In the genomic region with DNA sequence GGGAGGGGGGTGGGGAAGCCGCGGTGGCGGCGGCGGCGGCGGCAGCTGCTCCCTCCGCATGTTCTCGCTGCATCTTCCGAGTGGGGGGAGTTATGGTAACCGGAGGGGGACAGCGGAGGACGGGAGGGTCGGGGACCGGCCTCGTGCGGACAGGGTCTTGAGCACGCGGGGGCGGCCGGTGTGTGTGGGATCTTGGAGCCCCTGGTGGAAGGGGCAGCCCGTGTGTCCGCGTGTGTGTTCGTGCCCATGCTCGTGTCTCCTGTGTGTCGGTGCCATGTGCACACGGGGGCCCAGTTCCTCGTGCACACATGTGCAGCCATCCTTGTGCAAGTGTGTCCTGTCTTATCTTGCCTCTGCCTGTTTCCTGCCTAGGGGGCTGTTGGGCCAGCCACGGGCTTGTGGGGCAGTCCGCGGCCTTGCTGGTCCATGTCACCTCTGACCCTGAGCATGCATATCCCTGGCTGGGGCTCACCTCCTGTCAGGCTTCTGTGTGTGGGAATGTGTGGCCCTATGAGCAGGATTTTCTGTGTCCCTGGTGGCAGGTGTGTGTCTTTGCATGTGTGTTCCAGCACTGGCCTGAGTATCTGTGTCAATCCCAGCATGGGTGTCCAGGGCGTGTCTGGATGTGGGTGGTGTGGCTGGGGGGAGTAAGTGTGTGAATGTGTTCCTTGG, we compare ENCODE assay signal across 8 cellular contexts. TPM values are rescaled to one million over a fixed set of nuclear protein-coding genes. Genes with fewer than 3 reads are reported as not detected.
DNase-seq lines count a peak whose midpoint lies in the region; ATAC-seq, FAIRE-seq and TF ChIP-seq lines count a peak whose summit lies in the region.

No MANE protein-coding gene starts in this region.

- H3K27ac ChIP-seq in Peyer's patch (peak overlapping the region; percentile 69 to 91 (median 86)), K562 (ENCODE audit: extremely low read depth, low read depth, low read length) (peak overlapping the region; percentile 77)

- H4K20me1 ChIP-seq in K562 (replicated peaks; ENCODE audit: control insufficient read depth, insufficient read depth, low read length): no peaks in the 10 kb centered on the region; the same call in 1 of the 2 replicates

- peak overlapping the region; percentile 60 to 91 for H3K9ac ChIP-seq in K562 (ENCODE audit: insufficient read depth in 1 of 2, low read depth in 2 of 2, low read length in 2 of 2)

- H3K4me3 ChIP-seq in AG04449 (ENCODE audit: low read depth, low read length) (peak overlapping the region; percentile 66), Peyer's patch (peak overlapping the region; percentile 40 to 69 (median 64)), K562 (peak overlapping the region; percentile 49), kidney epithelial cell (ENCODE audit: low read depth, low read length) (peak overlapping the region; percentile 56)

- FAIRE-seq in K562 (lab: Jason Lieb, UNC): peak; percentile 85

- H3K27me3 ChIP-seq in Peyer's patch: no peaks in the 10 kb centered on the region
- H3K27me3 ChIP-seq in K562 (ENCODE audit: control insufficient read depth in 2 of 2, insufficient read depth in 2 of 2, low read length in 2 of 2): no peaks in the 10 kb centered on the region
- H3K27me3 ChIP-seq in kidney epithelial cell (ENCODE audit: control insufficient read depth, insufficient read depth, low read length): no peaks in the 10 kb centered on the region

- TF ChIP-seq POLR2A in Peyer's patch (IDR thresholded peaks at IDR 0.05) (no peak), K562 (conservative IDR thresholded peaks at IDR 0.05) (no peak; the same call in none of the 2 replicates)

- peak overlapping the region; percentile 77 for H2AFZ ChIP-seq in K562 (ENCODE audit: low read depth, low read length)

- peak overlapping the region; percentile 82 for H3K4me2 ChIP-seq in K562 (ENCODE audit: insufficient read depth, low read length)

- H3K4me1 ChIP-seq in Peyer's patch: peaks cover 0 to 66% (median 30%) of the 10 kb centered on the region in 4 donors
- H3K4me1 ChIP-seq in K562 (replicated peaks in 1 of 2; ENCODE audit: control insufficient read depth in 2 of 2, insufficient read depth in 2 of 2, low read length in 2 of 2): peaks cover 56 to 63% of the 10 kb centered on the region in 2 experiments

- WGBS in K562 (ENCODE audit: insufficient coverage, low coverage, missing lambda C conversion rate): 3% methylated on average over 23 of the region's 33 CpGs

- CTCF ChIA-PET in AG04449 (lab: Yijun Ruan, JAX): interaction anchor here (0.6 to 3.9 kb wide), 4 partner anchors 10 to 38 kb away, joined by 3 to 19 read pairs (median 4); no protein-coding TSS in a partner anchor
- CTCF ChIA-PET in K562 (lab: Yijun Ruan, JAX; ENCODE audit: low intra/inter-chr PET ratio): interaction anchor here (0.7 kb wide), 1 partner anchor 607 kb away, joined by 4 read pairs; no protein-coding TSS in a partner anchor

- in situ Hi-C loops in K562 (cut with MboI): no loop called here

- TF ChIP-seq RAD21 in K562 (CRISPR knock-in tag; conservative IDR thresholded peaks at IDR 0.05 in 1 of 2, IDR thresholded peaks at IDR 0.05 in 1 of 2): peak in 1 of 2 experiments; percentile 26; a peak in 1 of 4 replicates

- H3K9me1 ChIP-seq in K562 (ENCODE audit: control insufficient read depth, insufficient read depth, low read length): no peaks in the 10 kb centered on the region

- intact Hi-C loops in K562 (cut with micrococcal nuclease): loop anchor here (5.0 to 10.0 kb wide), 4 partner anchors 54 to 304 kb away; partner anchors contain the start of genes BAK1 and RGL2
- intact Hi-C loops in posterior cingulate gyrus (cut with DNase I): loop anchor here (5.0 kb wide), 1 partner anchor 36 kb away; the partner anchor contains the start of gene KIFC1

- H3K9me3 ChIP-seq in Peyer's patch (no peaks in the 10 kb centered on the region), K562 (replicated peaks; ENCODE audit: control insufficient read depth, insufficient read depth, low read depth, low read length) (no peaks in the 10 kb centered on the region)

- peak; percentile 39; the same call in 1 of the 2 replicates for TF ChIP-seq EP300 in K562 (IDR thresholded peaks at IDR 0.05; ENCODE audit: low read length)

- BruUV-seq in K562 (replicated peaks; lab: Mats Ljungman, UMichigan): no TSS peak

- peak; percentile 29 for ATAC-seq in K562
- ATAC-seq in HG03378 (IDR thresholded peaks at IDR 0.05; ENCODE audit: unreplicated experiment): no peak

- TF ChIP-seq CTCF in AG04449 (IDR thresholded peaks at IDR 0.05; ENCODE audit: insufficient read depth, low read length, missing control alignments) (peak; percentile 34), GM12872 (IDR thresholded peaks at IDR 0.05; ENCODE audit: insufficient read depth, low read depth, low read length) (peak; percentile 64), Peyer's patch (IDR thresholded peaks at IDR 0.05) (peak; percentile 23 to 56 (median 37)), K562 (IDR thresholded peaks at IDR 0.05 in 2 of 3, conservative IDR thresholded peaks at IDR 0.05 in 1 of 3; ENCODE audit: insufficient read depth in 2 of 3, low read depth in 1 of 3, low read length in 3 of 3) (peak; percentile 50 to 75 (median 55)), kidney epithelial cell (IDR thresholded peaks at IDR 0.05; ENCODE audit: insufficient read depth, low read length, poor library complexity, severe bottlenecking) (peak; percentile 27)

- no peaks in the 10 kb centered on the region for H3K36me3 ChIP-seq in Peyer's patch
- no peaks in the 10 kb centered on the region for H3K36me3 ChIP-seq in K562 (ENCODE audit: control insufficient read depth, insufficient read depth, low read length)
- no peaks in the 10 kb centered on the region for H3K36me3 ChIP-seq in kidney epithelial cell (ENCODE audit: control insufficient read depth, insufficient read depth, low read length)

- DNase-seq in AG04449 (ENCODE audit: low read depth, low spot score): no peak
- DNase-seq in Peyer's patch: peak in 2 of 3 donors; percentile 51 to 70
- DNase-seq in K562 (ENCODE audit: extremely low read depth in 1 of 4, low spot score in 3 of 4): peak; percentile 75 to 85 (median 76)
- DNase-seq in kidney epithelial cell (ENCODE audit: low read depth): no peak
- DNase-seq in stimulated activated naive CD4-positive, alpha-beta T cell (lab: John Stamatoyannopoulos, UW): peak in 4 of 6 experiments; percentile 24 to 67 (median 44)
- no peak for DNase-seq in posterior cingulate gyrus

- POLR2A ChIA-PET in AG04449 (lab: Yijun Ruan, JAX): no interaction called here
- POLR2A ChIA-PET in K562 (lab: Yijun Ruan, JAX): interaction anchor here (1.1 to 1.2 kb wide), 2 partner anchors 11 kb away, joined by 4 to 6 read pairs; no protein-coding TSS in a partner anchor

- H3K79me2 ChIP-seq in K562 (ENCODE audit: control insufficient read depth, insufficient read depth, low read length): peaks cover 51% of the 10 kb centered on the region

RNA-seq across cellular contexts. Expression of gene SYNGAP1, which starts 8.5 kb away (rescaled TPM):
- 10 to 100 TPM in 3 of 4 donors, 1 to 10 TPM in 1; 5.4 to 42.1 (median 15.0) TPM for total RNA-seq in Peyer's patch
- total RNA-seq in K562 (2011; cell fraction: chromatin; rRNA removed; ENCODE audit: low replicate concordance): 66.9 and 126 TPM in 2 replicates
- 33.0 and 37.9 TPM in 2 replicates for total RNA-seq in K562 (2011; cell fraction: nucleolus; rRNA removed)
- total RNA-seq in K562 (2011; cell fraction: nucleoplasm; rRNA removed): 43.4 and 59.2 TPM in 2 replicates
- 2.5 and 2.9 TPM in 2 replicates for total RNA-seq in K562 (2014; rRNA removed)
- total RNA-seq in K562 (2014; rRNA removed; fragmentation: Illumina TruSeq; extraction: Trizol): 1.9 and 2.6 TPM in 2 replicates
- 3.2 and 3.8 TPM in 2 replicates for total RNA-seq in K562 (2015; rRNA removed; fragmentation: Illumina TruSeq; extraction: Trizol)
- 15.2 and 22.8 TPM in 2 replicates for total RNA-seq in K562 (2021)
- 4.4 and 8.2 TPM in 2 replicates for polyA plus RNA-seq in K562 (2011; rRNA removed)
- 2.7 and 2.8 TPM in 2 replicates for polyA plus RNA-seq in K562 (2011; cell fraction: cytosol; rRNA removed)
- 51.0 and 114 TPM in 2 replicates for polyA plus RNA-seq in K562 (2011; cell fraction: nucleus; rRNA removed)
- 15.7 and 22.6 TPM in 2 replicates for polyA plus RNA-seq in K562 (2012)
- polyA plus RNA-seq in K562 (2014; fragmentation: Illumina TruSeq; extraction: Trizol): 13.9 and 14.2 TPM in 2 replicates
- under 1 TPM; 0.01 to 0.06 TPM for polyA plus RNA-seq in K562 (2014; fragmentation: Nextera tagmentation; extraction: Ambion mirVana)
- polyA plus RNA-seq in K562 (2014; rRNA removed): 14.2 and 14.6 TPM in 2 replicates
- 4.1 and 4.2 TPM in 2 replicates for polyA minus RNA-seq in K562 (2011; rRNA and poly(A)+ RNA removed)
- polyA minus RNA-seq in K562 (2011; cell fraction: cytosol; rRNA and poly(A)+ RNA removed): 3.9 and 4.4 TPM in 2 replicates
- polyA minus RNA-seq in K562 (2011; cell fraction: nucleus; rRNA and poly(A)+ RNA removed): 10.8 and 12.3 TPM in 2 replicates
- 3.3 and 4.2 TPM in 2 replicates for total RNA-seq in kidney epithelial cell

RNA-seq across cellular contexts. Expression of gene CUTA, which starts 10.4 kb away (rescaled TPM):
- total RNA-seq in Peyer's patch: 100 to 1,000 TPM in 2 of 4 donors, 10 to 100 TPM in 2; 43.7 to 134 (median 96.2) TPM
- total RNA-seq in K562 (2011; cell fraction: chromatin; rRNA removed; ENCODE audit: low replicate concordance): 90.7 and 171 TPM in 2 replicates
- 247 and 251 TPM in 2 replicates for total RNA-seq in K562 (2011; cell fraction: nucleolus; rRNA removed)
- total RNA-seq in K562 (2011; cell fraction: nucleoplasm; rRNA removed): 190 and 192 TPM in 2 replicates
- 310 and 413 TPM in 2 replicates for total RNA-seq in K562 (2014; rRNA removed)
- 192 and 203 TPM in 2 replicates for total RNA-seq in K562 (2014; rRNA removed; fragmentation: Illumina TruSeq; extraction: Trizol)
- 316 and 317 TPM in 2 replicates for total RNA-seq in K562 (2015; rRNA removed; fragmentation: Illumina TruSeq; extraction: Trizol)
- 369 and 372 TPM in 2 replicates for total RNA-seq in K562 (2021)
- polyA plus RNA-seq in K562 (2011; rRNA removed): 166 and 178 TPM in 2 replicates
- 269 and 458 TPM in 2 replicates for polyA plus RNA-seq in K562 (2011; cell fraction: cytosol; rRNA removed)
- 356 and 369 TPM in 2 replicates for polyA plus RNA-seq in K562 (2011; cell fraction: nucleus; rRNA removed)
- 506 and 529 TPM in 2 replicates for polyA plus RNA-seq in K562 (2012)
- 264 and 434 TPM in 2 replicates for polyA plus RNA-seq in K562 (2014; fragmentation: Illumina TruSeq; extraction: Trizol)
- 100 to 1,000 TPM; 653 to 682 TPM for polyA plus RNA-seq in K562 (2014; fragmentation: Nextera tagmentation; extraction: Ambion mirVana)
- 296 and 360 TPM in 2 replicates for polyA plus RNA-seq in K562 (2014; rRNA removed)
- polyA minus RNA-seq in K562 (2011; rRNA and poly(A)+ RNA removed): 142 and 158 TPM in 2 replicates
- 90.0 and 120 TPM in 2 replicates for polyA minus RNA-seq in K562 (2011; cell fraction: cytosol; rRNA and poly(A)+ RNA removed)
- 56.4 and 86.2 TPM in 2 replicates for polyA minus RNA-seq in K562 (2011; cell fraction: nucleus; rRNA and poly(A)+ RNA removed)
- total RNA-seq in kidney epithelial cell: 226 and 227 TPM in 2 replicates

RNA-seq across cellular contexts. Expression of gene PHF1, which starts 17.5 kb away (rescaled TPM):
- total RNA-seq in Peyer's patch (10 to 100 TPM; 46.8 to 86.1 (median 77.3) TPM), K562 (2014; rRNA removed) (27.3 and 29.7 TPM in 2 replicates), K562 (2014; rRNA removed; fragmentation: Illumina TruSeq; extraction: Trizol) (16.2 and 20.8 TPM in 2 replicates), K562 (2015; rRNA removed; fragmentation: Illumina TruSeq; extraction: Trizol) (29.6 and 33.7 TPM in 2 replicates), K562 (2021) (42.1 and 43.2 TPM in 2 replicates), kidney epithelial cell (27.9 and 28.0 TPM in 2 replicates)
- 151 and 284 TPM in 2 replicates for total RNA-seq in K562 (2011; cell fraction: chromatin; rRNA removed; ENCODE audit: low replicate concordance)
- total RNA-seq in K562 (2011; cell fraction: nucleolus; rRNA removed): 158 and 171 TPM in 2 replicates
- total RNA-seq in K562 (2011; cell fraction: nucleoplasm; rRNA removed): 141 and 150 TPM in 2 replicates
- polyA plus RNA-seq in K562 (2011; rRNA removed) (45.9 and 59.4 TPM in 2 replicates), K562 (2014; fragmentation: Illumina TruSeq; extraction: Trizol) (45.5 and 48.8 TPM in 2 replicates), K562 (2014; fragmentation: Nextera tagmentation; extraction: Ambion mirVana) (1 to 10 TPM; 3.7 to 4.0 TPM), K562 (2014; rRNA removed) (60.8 and 64.2 TPM in 2 replicates)
- polyA plus RNA-seq in K562 (2011; cell fraction: cytosol; rRNA removed): 56.9 and 69.4 TPM in 2 replicates
- 359 and 410 TPM in 2 replicates for polyA plus RNA-seq in K562 (2011; cell fraction: nucleus; rRNA removed)
- 42.7 and 85.4 TPM in 2 replicates for polyA plus RNA-seq in K562 (2012)
- polyA minus RNA-seq in K562 (2011; rRNA and poly(A)+ RNA removed): 21.9 and 26.4 TPM in 2 replicates
- 12.4 and 15.0 TPM in 2 replicates for polyA minus RNA-seq in K562 (2011; cell fraction: cytosol; rRNA and poly(A)+ RNA removed)
- 40.8 and 50.0 TPM in 2 replicates for polyA minus RNA-seq in K562 (2011; cell fraction: nucleus; rRNA and poly(A)+ RNA removed)

RNA-seq across cellular contexts. Expression of gene ZBTB9, which starts 26.0 kb away (rescaled TPM):
- total RNA-seq in Peyer's patch (1 to 10 TPM in 2 of 4 donors, under 1 TPM in 1, not detected in 1; 0.70 to 5.0 (median 2.6) TPM), K562 (2014; rRNA removed) (10.4 and 15.0 TPM in 2 replicates), K562 (2014; rRNA removed; fragmentation: Illumina TruSeq; extraction: Trizol) (10.3 and 10.4 TPM in 2 replicates), K562 (2015; rRNA removed; fragmentation: Illumina TruSeq; extraction: Trizol) (12.7 and 13.1 TPM in 2 replicates), K562 (2021) (15.9 and 17.3 TPM in 2 replicates), kidney epithelial cell (7.4 and 7.6 TPM in 2 replicates)
- total RNA-seq in K562 (2011; cell fraction: chromatin; rRNA removed; ENCODE audit: low replicate concordance): 14.2 and 31.6 TPM in 2 replicates
- 23.9 and 26.3 TPM in 2 replicates for total RNA-seq in K562 (2011; cell fraction: nucleolus; rRNA removed)
- total RNA-seq in K562 (2011; cell fraction: nucleoplasm; rRNA removed): 14.0 and 19.2 TPM in 2 replicates
- polyA plus RNA-seq in K562 (2011; rRNA removed) (10.5 and 11.1 TPM in 2 replicates), K562 (2014; fragmentation: Illumina TruSeq; extraction: Trizol) (16.3 and 19.5 TPM in 2 replicates), K562 (2014; fragmentation: Nextera tagmentation; extraction: Ambion mirVana) (1 to 10 TPM; 1.9 to 2.5 TPM), K562 (2014; rRNA removed) (6.9 and 11.9 TPM in 2 replicates)
- polyA plus RNA-seq in K562 (2011; cell fraction: cytosol; rRNA removed): 7.8 and 10.3 TPM in 2 replicates
- 13.6 and 18.1 TPM in 2 replicates for polyA plus RNA-seq in K562 (2011; cell fraction: nucleus; rRNA removed)
- 12.2 and 14.5 TPM in 2 replicates for polyA plus RNA-seq in K562 (2012)
- 11.3 and 13.1 TPM in 2 replicates for polyA minus RNA-seq in K562 (2011; rRNA and poly(A)+ RNA removed)
- 11.1 and 15.7 TPM in 2 replicates for polyA minus RNA-seq in K562 (2011; cell fraction: cytosol; rRNA and poly(A)+ RNA removed)
- polyA minus RNA-seq in K562 (2011; cell fraction: nucleus; rRNA and poly(A)+ RNA removed): 6.6 and 10.3 TPM in 2 replicates

RNA-seq across cellular contexts. Expression of gene KIFC1, which starts 36.7 kb away (rescaled TPM):
- total RNA-seq in Peyer's patch (10 to 100 TPM; 10.9 to 28.1 (median 18.3) TPM), K562 (2014; rRNA removed) (50.2 and 62.5 TPM in 2 replicates), K562 (2014; rRNA removed; fragmentation: Illumina TruSeq; extraction: Trizol) (38.6 and 42.3 TPM in 2 replicates), K562 (2015; rRNA removed; fragmentation: Illumina TruSeq; extraction: Trizol) (77.9 and 80.1 TPM in 2 replicates), K562 (2021) (79.2 and 85.6 TPM in 2 replicates), kidney epithelial cell (8.4 and 10.3 TPM in 2 replicates)
- total RNA-seq in K562 (2011; cell fraction: chromatin; rRNA removed; ENCODE audit: low replicate concordance): 117 and 182 TPM in 2 replicates
- 141 and 154 TPM in 2 replicates for total RNA-seq in K562 (2011; cell fraction: nucleolus; rRNA removed)
- total RNA-seq in K562 (2011; cell fraction: nucleoplasm; rRNA removed): 113 and 129 TPM in 2 replicates
- polyA plus RNA-seq in K562 (2011; rRNA removed) (95.2 and 103 TPM in 2 replicates), K562 (2014; fragmentation: Illumina TruSeq; extraction: Trizol) (76.9 and 82.7 TPM in 2 replicates), K562 (2014; fragmentation: Nextera tagmentation; extraction: Ambion mirVana) (1 to 10 TPM; 1.3 to 2.2 TPM), K562 (2014; rRNA removed) (84.1 and 88.6 TPM in 2 replicates)
- 82.9 and 95.7 TPM in 2 replicates for polyA plus RNA-seq in K562 (2011; cell fraction: cytosol; rRNA removed)
- polyA plus RNA-seq in K562 (2011; cell fraction: nucleus; rRNA removed): 255 and 308 TPM in 2 replicates
- polyA plus RNA-seq in K562 (2012): 70.1 and 78.9 TPM in 2 replicates
- 91.4 and 99.3 TPM in 2 replicates for polyA minus RNA-seq in K562 (2011; rRNA and poly(A)+ RNA removed)
- 43.1 and 48.8 TPM in 2 replicates for polyA minus RNA-seq in K562 (2011; cell fraction: cytosol; rRNA and poly(A)+ RNA removed)
- 113 and 139 TPM in 2 replicates for polyA minus RNA-seq in K562 (2011; cell fraction: nucleus; rRNA and poly(A)+ RNA removed)

Comparison
In these comparisons a context has a peak if more than half of its experiments do, and no peak if none do; other contexts are left out.
1. DNase-seq: peak in Peyer's patch (2 of 3), K562 (4 of 4) and stimulated activated naive CD4-positive, alpha-beta T cell (4 of 6); none in AG04449 (single experiment), kidney epithelial cell (single experiment) and posterior cingulate gyrus (0 of 10).
2. Peak in every context shown above with its lines, with median percentiles within 50 percentile points of each other: H3K4me3 ChIP-seq and CTCF ChIP-seq.